8 cellular contexts compared by ENCODE assay signal in genomic region chr5:133245191-133246052, GRCh38.
DNase-seq lines count a peak whose midpoint lies in the region; ATAC-seq, FAIRE-seq and TF ChIP-seq lines count a peak whose summit lies in the region.

No MANE protein-coding gene starts in this region.

- no peak overlapping the region for H3K4me3 Mint-ChIP-seq in activated B cell treated with CpG ODN at 0.5 μM for 24 hours
- H3K4me3 Mint-ChIP-seq in mesothelial cell of epicardium: no peak overlapping the region
- H3K4me3 Mint-ChIP-seq in CD4-positive, alpha-beta memory T cell: no peak overlapping the region

- H3K27ac Mint-ChIP-seq in activated B cell treated with CpG ODN at 0.5 μM for 24 hours: no peak overlapping the region
- H3K27ac Mint-ChIP-seq in mesothelial cell of epicardium: no peak overlapping the region
- peak overlapping the region in 1 of 7 donors; percentile 41 for H3K27ac Mint-ChIP-seq in CD4-positive, alpha-beta memory T cell

- no peaks in the 10 kb centered on the region for H3K4me1 ChIP-seq in CD4-positive, alpha-beta memory T cell (ENCODE audit: insufficient read depth, low read length)

- no peaks in the 10 kb centered on the region for H3K36me3 ChIP-seq in kidney epithelial cell (ENCODE audit: control insufficient read depth, insufficient read depth, low read length)
- H3K36me3 ChIP-seq in CD4-positive, alpha-beta memory T cell (ENCODE audit: insufficient read depth, low read length): no peaks in the 10 kb centered on the region

- CTCF ChIA-PET in activated B cell treated with CpG ODN at 0.5 μM for 24 hours (lab: Charles Lee): interaction anchor here (0.7 kb wide), 1 partner anchor 109 kb away, joined by 3 read pairs; no protein-coding TSS in a partner anchor
- CTCF ChIA-PET in CD4-positive, alpha-beta memory T cell (lab: Charles Lee; ENCODE audit: partially characterized antibody): interaction anchor here (1.2 to 2.6 kb wide), 2 partner anchors 122 to 135 kb away, joined by 3 to 10 read pairs; no protein-coding TSS in a partner anchor

- TF ChIP-seq CTCF in activated B cell treated with CpG ODN at 0.5 μM for 24 hours (IDR thresholded peaks at IDR 0.05) (no peak), kidney epithelial cell (IDR thresholded peaks at IDR 0.05; ENCODE audit: insufficient read depth, low read length, poor library complexity, severe bottlenecking) (no peak), mesothelial cell of epicardium (IDR thresholded peaks at IDR 0.05; ENCODE audit: unreplicated experiment) (no peak)

- POLR2A ChIA-PET in activated B cell treated with CpG ODN at 0.5 μM for 24 hours (lab: Charles Lee): no interaction called here
- POLR2A ChIA-PET in CD4-positive, alpha-beta memory T cell (lab: Charles Lee; ENCODE audit: partially characterized antibody): no interaction called here

- intact Hi-C loops in activated B cell treated with CpG ODN at 0.5 μM for 24 hours (cut with micrococcal nuclease): no loop called here
- intact Hi-C loops in CD4-positive, alpha-beta memory T cell (cut with micrococcal nuclease): loop anchor here (10.0 kb wide), 1 partner anchor 131 kb away; no protein-coding TSS in a partner anchor

- H3K27me3 Mint-ChIP-seq in activated B cell treated with CpG ODN at 0.5 μM for 24 hours (no peaks in the 10 kb centered on the region), mesothelial cell of epicardium (ENCODE audit: low read depth) (no peaks in the 10 kb centered on the region)
- no peaks in the 10 kb centered on the region for H3K27me3 Mint-ChIP-seq in CD4-positive, alpha-beta memory T cell

- no peaks in the 10 kb centered on the region for H3K4me1 Mint-ChIP-seq in activated B cell treated with CpG ODN at 0.5 μM for 24 hours
- H3K4me1 Mint-ChIP-seq in mesothelial cell of epicardium: peaks cover 2% of the 10 kb centered on the region
- H3K4me1 Mint-ChIP-seq in CD4-positive, alpha-beta memory T cell: peaks cover 0 to 19% (median 3%) of the 10 kb centered on the region in 4 donors

- no peak for FAIRE-seq in GM12891 (lab: Jason Lieb, UNC)

- H3K27ac ChIP-seq in CD4-positive, alpha-beta memory T cell (ENCODE audit: low read depth, low read length): no peak overlapping the region

- TF ChIP-seq POLR2A in GM12891 (IDR thresholded peaks at IDR 0.05; ENCODE audit: low read depth, low read length): no peak

- H3K9me3 ChIP-seq in CD4-positive, alpha-beta memory T cell (ENCODE audit: control insufficient read depth in 1 of 2, low read length in 2 of 2): no peaks in the 10 kb centered on the region

- no peak overlapping the region for H3K4me3 ChIP-seq in kidney epithelial cell (ENCODE audit: low read depth, low read length)
- no peak overlapping the region for H3K4me3 ChIP-seq in CD4-positive, alpha-beta memory T cell (ENCODE audit: low read length in 2 of 2)

- H3K36me3 Mint-ChIP-seq in activated B cell treated with CpG ODN at 0.5 μM for 24 hours (ENCODE audit: low read depth) (no peaks in the 10 kb centered on the region), mesothelial cell of epicardium (no peaks in the 10 kb centered on the region)
- no peaks in the 10 kb centered on the region for H3K36me3 Mint-ChIP-seq in CD4-positive, alpha-beta memory T cell

- no peaks in the 10 kb centered on the region for H3K9me3 Mint-ChIP-seq in activated B cell treated with CpG ODN at 0.5 μM for 24 hours
- H3K9me3 Mint-ChIP-seq in mesothelial cell of epicardium: no peaks in the 10 kb centered on the region
- no peaks in the 10 kb centered on the region for H3K9me3 Mint-ChIP-seq in CD4-positive, alpha-beta memory T cell

- in situ Hi-C loops in Caki2 (cut with HindIII; ENCODE audit: low pct_unique_long_range_greater_than_20kb, low sequenced_read_pairs): no loop called here

- DNase-seq in Caki2 (ENCODE audit: low read depth) (peak; percentile 81), activated B cell treated with CpG ODN at 0.5 μM for 24 hours (no peak), kidney epithelial cell (ENCODE audit: low read depth) (peak; percentile 97), mesothelial cell of epicardium (ENCODE audit: low spot score in 2 of 2, unreplicated experiment in 2 of 2) (no peak), GM12891 (ENCODE audit: insufficient read length, low spot score) (no peak)
- no peak for DNase-seq in CD4-positive, alpha-beta memory T cell

- no peaks in the 10 kb centered on the region for H3K27me3 ChIP-seq in kidney epithelial cell (ENCODE audit: control insufficient read depth, insufficient read depth, low read length)
- no peaks in the 10 kb centered on the region for H3K27me3 ChIP-seq in CD4-positive, alpha-beta memory T cell (ENCODE audit: insufficient read depth, low read length)

- ATAC-seq in HG03442 (IDR thresholded peaks at IDR 0.05; ENCODE audit: unreplicated experiment) (peak; percentile 52), activated B cell treated with CpG ODN at 0.5 μM for 24 hours (ENCODE audit: low read depth) (peak; percentile 26), HG03439 (IDR thresholded peaks at IDR 0.05; ENCODE audit: unreplicated experiment) (no peak)

TF ChIP-seq in GM12891, 5 proteins besides CTCF, POLR2A, EP300 and RAD21:
- TF ChIP-seq POU2F2 (IDR thresholded peaks at IDR 0.05; ENCODE audit: low read depth, low read length) (no peak), SPI1 (IDR thresholded peaks at IDR 0.05; ENCODE audit: low read depth, low read length) (no peak)

Comparison
In these comparisons a context has a peak if more than half of its experiments do, and no peak if none do; other contexts are left out.
1. DNase-seq: peak in Caki2 (single experiment) and kidney epithelial cell (single experiment); none in activated B cell treated with CpG ODN at 0.5 μM for 24 hours (single experiment), mesothelial cell of epicardium (0 of 2), CD4-positive, alpha-beta memory T cell (0 of 5) and GM12891 (single experiment).